ENCODE assay signal across 8 cellular contexts in the genomic region with DNA sequence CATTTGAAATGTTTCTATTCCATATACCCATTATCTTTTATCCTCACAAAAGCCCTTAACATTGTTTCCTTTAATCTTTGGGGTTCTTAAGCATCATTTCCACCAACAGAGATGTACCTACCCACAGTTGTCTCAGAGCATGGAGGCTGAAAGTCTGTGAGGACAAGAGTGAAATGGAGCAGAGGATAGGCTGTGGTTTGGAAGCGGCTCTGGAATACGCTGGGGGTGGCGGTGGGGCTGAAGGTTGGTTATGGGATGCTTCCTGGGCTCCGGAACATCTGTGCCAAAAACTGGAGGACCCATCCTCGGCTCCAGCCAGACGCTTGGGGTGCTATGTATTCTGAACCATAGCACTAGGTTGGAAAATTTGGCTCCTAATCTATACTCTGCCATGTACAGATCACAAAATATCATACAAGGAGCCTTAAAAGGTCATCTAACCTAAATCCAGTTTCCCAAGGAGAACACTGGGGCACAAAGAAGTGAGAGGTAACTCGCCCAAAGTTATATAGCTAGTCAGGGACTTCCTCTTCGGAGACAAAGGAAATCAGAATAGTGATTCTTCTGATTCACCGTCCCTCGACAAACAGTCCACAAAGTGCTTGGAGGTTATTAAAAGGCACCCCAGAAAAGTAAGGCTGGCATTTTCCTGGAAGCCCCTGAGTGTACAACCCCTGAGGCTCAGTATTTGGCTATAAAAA. TPM values are rescaled to one million over a fixed set of nuclear protein-coding genes. Genes with fewer than 3 reads are reported as not detected.
DNase-seq lines count a peak whose midpoint lies in the region; ATAC-seq lines count a peak whose summit lies in the region.

No MANE protein-coding gene starts in this region.

- peaks cover 28% of the 10 kb centered on the region for H3K4me1 ChIP-seq in ACC112 (ENCODE audit: control insufficient read depth, insufficient read depth, low read length, unreplicated experiment)

- in situ Hi-C loops in KBM-7 (cut with MboI; ENCODE audit: low pct_unique_long_range_greater_than_20kb, low sequenced_read_pairs) = no loop called here

- H3K36me3 Mint-ChIP-seq in central memory CD8-positive, alpha-beta T cell (ENCODE audit: insufficient read depth) = peaks cover 18% of the 10 kb centered on the region
- no peaks in the 10 kb centered on the region for H3K36me3 Mint-ChIP-seq in naive B cell

- no peaks in the 10 kb centered on the region for H3K27me3 Mint-ChIP-seq in central memory CD8-positive, alpha-beta T cell
- no peaks in the 10 kb centered on the region for H3K27me3 Mint-ChIP-seq in naive B cell

- no peak for ATAC-seq in central memory CD8-positive, alpha-beta T cell (replicated peaks; ENCODE audit: extremely low read depth, poor library complexity, severe bottlenecking)
- ATAC-seq in naive B cell (ENCODE audit: low read depth in 2 of 2) (no peak), HG02571 (IDR thresholded peaks at IDR 0.05; ENCODE audit: unreplicated experiment) (no peak)

- H3K4me1 Mint-ChIP-seq in central memory CD8-positive, alpha-beta T cell = peaks cover 35% of the 10 kb centered on the region
- H3K4me1 Mint-ChIP-seq in naive B cell = peaks cover 21 to 35% (median 29%) of the 10 kb centered on the region in 3 donors

- no peaks in the 10 kb centered on the region for H3K27me3 ChIP-seq in ACC112 (ENCODE audit: insufficient read depth, low read length)

- peak overlapping the region; percentile 92 for H3K4me3 ChIP-seq in ACC112 (ENCODE audit: low read depth, low read length)

- peak overlapping the region; percentile 17 for H2AFZ ChIP-seq in ACC112 (ENCODE audit: low read length, unreplicated experiment)

- H3K79me2 ChIP-seq in ACC112 (ENCODE audit: control insufficient read depth, insufficient read depth, low read length, unreplicated experiment) = peaks cover 6% of the 10 kb centered on the region

- H3K9me3 Mint-ChIP-seq in central memory CD8-positive, alpha-beta T cell = no peaks in the 10 kb centered on the region
- H3K9me3 Mint-ChIP-seq in naive B cell = no peaks in the 10 kb centered on the region

- DNase-seq in KBM-7 = peak; percentile 35
- no peak for DNase-seq in central memory CD8-positive, alpha-beta T cell (ENCODE audit: low spot score in 2 of 2)
- no peak for DNase-seq in naive B cell
- no peak for DNase-seq in AML-193 (lab: John Stamatoyannopoulos, UW)
- DNase-seq in HCEC 1CT = no peak
- DNase-seq in GOT3 (lab: John Stamatoyannopoulos, UW) = no peak

- peak overlapping the region; percentile 93 for H3K27ac Mint-ChIP-seq in central memory CD8-positive, alpha-beta T cell (ENCODE audit: low read depth)
- peak overlapping the region; percentile 98 to 100 (median 98) for H3K27ac Mint-ChIP-seq in naive B cell

- no peaks in the 10 kb centered on the region for H3K36me3 ChIP-seq in ACC112 (ENCODE audit: insufficient read depth, low read length)

- peak overlapping the region; percentile 97 for H3K4me3 Mint-ChIP-seq in central memory CD8-positive, alpha-beta T cell
- peak overlapping the region; percentile 91 to 97 (median 95) for H3K4me3 Mint-ChIP-seq in naive B cell

- peak overlapping the region; percentile 98 for H3K27ac ChIP-seq in ACC112 (ENCODE audit: low read depth, low read length)

RNA-seq across cellular contexts. Expression of a gene that starts 2.5 kb away (rescaled TPM):
- 10 to 100 TPM in 1 of 6 donors, 1 to 10 TPM in 5; 3.9 to 11.8 (median 5.1) TPM for polyA plus RNA-seq in naive B cell (ENCODE audit: low read depth in 6 of 6)

RNA-seq across cellular contexts. Expression of a gene that starts 6.5 kb away (rescaled TPM):
- under 1 TPM in 3 of 6 donors, not detected in 3; 0.22 to 0.72 (median 0.28) TPM for polyA plus RNA-seq in naive B cell (ENCODE audit: low read depth in 6 of 6)

RNA-seq across cellular contexts. Expression of a gene that starts 14.2 kb away (rescaled TPM):
- polyA plus RNA-seq in naive B cell (ENCODE audit: low read depth in 6 of 6) = 1 to 10 TPM; 1.0 to 6.9 (median 4.8) TPM

RNA-seq across cellular contexts. Expression of a gene that starts 21.1 kb away (rescaled TPM):
- 100 to 1,000 TPM; 114 to 160 (median 145) TPM for polyA plus RNA-seq in naive B cell (ENCODE audit: low read depth in 6 of 6)

RNA-seq across cellular contexts. Expression of a gene that starts 52.6 kb away (rescaled TPM):
- polyA plus RNA-seq in naive B cell (ENCODE audit: low read depth in 6 of 6) = under 1 TPM in 2 of 6 donors, not detected in 4; 0.29 to 0.66 TPM
